In the genomic region with DNA sequence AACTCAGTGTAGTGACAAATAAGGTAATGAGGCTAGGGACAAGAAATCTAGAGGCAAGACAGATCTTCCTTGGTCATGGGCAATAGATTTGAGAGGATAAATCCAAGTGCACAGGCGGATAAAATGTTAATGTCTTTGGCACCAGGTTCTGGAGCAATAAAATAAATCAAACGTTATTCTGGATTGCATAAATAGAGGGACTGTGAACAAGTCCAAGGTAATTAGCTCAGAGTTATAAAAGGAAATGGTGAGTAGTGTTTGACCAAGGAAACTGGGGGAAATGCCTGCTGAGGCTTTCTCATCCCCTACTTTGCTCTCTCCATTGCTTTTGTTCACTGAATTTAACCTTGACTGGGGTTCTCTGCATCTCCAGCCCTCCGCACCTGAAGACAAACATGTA, we compare ENCODE assay signal across 18 cellular contexts.
DNase-seq lines count a peak whose midpoint lies in the region; TF ChIP-seq lines count a peak whose summit lies in the region.
"Had no signal": no experiment of that assay in that cellular context is flagged by ENCODE, and none has a peak within 500 bp of the region (broad histone marks: within the 10 kb centered on the region; RNA-seq: fewer than 3 reads in every experiment).

No MANE protein-coding gene starts in this region.

- peaks cover 5% of the 10 kb centered on the region for H3K27me3 Mint-ChIP-seq in activated T-helper 2 cell treated with anti-CD3 and anti-CD28 coated beads, Interferon-gamma antibody, Interleukin-2, Interleukin-4, amounts not matched to agents 10 μg/mL and 5 μg/mL and 100 μg/mL, durations not matched to agents 14 hours and 24 hours and 36 hours (ENCODE audit: low read depth)

- H3K27me3 ChIP-seq in Peyer's patch (no peaks in the 10 kb centered on the region), mucosa of rectum (ENCODE audit: control insufficient read depth in 2 of 2, insufficient read depth in 2 of 2, low read length in 2 of 2) (no peaks in the 10 kb centered on the region)
- H3K27me3 ChIP-seq: BLaER1, SJSA1 had no signal

- H3K36me3 ChIP-seq in Peyer's patch (no peaks in the 10 kb centered on the region), mucosa of rectum (ENCODE audit: control insufficient read depth in 2 of 2, insufficient read depth in 2 of 2, low read length in 2 of 2) (no peaks in the 10 kb centered on the region)
- H3K36me3 ChIP-seq: BLaER1, SJSA1 had no signal

- H3K4me3 ChIP-seq in Peyer's patch (no peak overlapping the region), mucosa of rectum (ENCODE audit: low read length in 2 of 2) (peak overlapping the region in 1 of 2 donors; percentile 20)
- H3K4me3 ChIP-seq: A549, BLaER1, SJSA1 had no signal

- no peak overlapping the region for H3K9ac ChIP-seq in mucosa of rectum (ENCODE audit: low read depth in 1 of 2, low read length in 2 of 2)
- H3K9ac ChIP-seq: BLaER1 had no signal

- H3K4me3 Mint-ChIP-seq in activated T-helper 2 cell treated with anti-CD3 and anti-CD28 coated beads, Interferon-gamma antibody, Interleukin-2, Interleukin-4, amounts not matched to agents 10 μg/mL and 5 μg/mL and 100 μg/mL, durations not matched to agents 14 hours and 24 hours and 36 hours (ENCODE audit: low read depth) = no peak overlapping the region
- H3K4me3 Mint-ChIP-seq: CD4-positive, alpha-beta memory T cell had no signal

- H3K27ac ChIP-seq in Peyer's patch (peak overlapping the region in 3 of 4 donors; percentile 10 to 55 (median 43)), mucosa of rectum (ENCODE audit: low read depth in 2 of 2, low read length in 2 of 2) (peak overlapping the region; percentile 32 to 48)
- H3K27ac ChIP-seq: A549, BLaER1, SJSA1 had no signal

- H3K4me1 Mint-ChIP-seq in activated T-helper 2 cell treated with anti-CD3 and anti-CD28 coated beads, Interferon-gamma antibody, Interleukin-2, Interleukin-4, amounts not matched to agents 10 μg/mL and 5 μg/mL and 100 μg/mL, durations not matched to agents 14 hours and 24 hours and 36 hours (ENCODE audit: low read depth) = peaks cover 4% of the 10 kb centered on the region
- H3K4me1 Mint-ChIP-seq: CD4-positive, alpha-beta memory T cell had no signal

- DNase-seq in DMS153 treated with DMSO at 0.1 percent for 48 hours (lab: John Stamatoyannopoulos, UW; ENCODE audit: unreplicated experiment) = peak; percentile 54
- DNase-seq in NCI-H2081 treated with DMSO at 0.1 percent for 48 hours (lab: John Stamatoyannopoulos, UW) = peak; percentile 33
- no peak for DNase-seq in Peyer's patch
- DNase-seq in activated T-helper 2 cell treated with anti-CD3 and anti-CD28 coated beads, Interferon-gamma antibody, Interleukin-2, Interleukin-4, amounts not matched to agents 10 μg/mL and 5 μg/mL and 100 μg/mL, durations not matched to agents 14 hours and 24 hours and 36 hours (ENCODE audit: low spot score) = no peak
- DNase-seq in activated effector memory CD4-positive, alpha-beta T cell treated with anti-CD3 and anti-CD28 coated beads, Interleukin-2, amount 50 U/mL, for 16 hours = no peak
- DNase-seq in NOMO-1 treated with DMSO at 0.1 percent for 48 hours (lab: John Stamatoyannopoulos, UW; ENCODE audit: unreplicated experiment) = no peak
- DNase-seq: CD4-positive, alpha-beta memory T cell; MM.1S; NCI-H1105; NCI-H187 treated with DMSO at 0.1 percent for 48 hours; NCI-H2171; NCI-H446 treated with DMSO at 0.1 percent for 48 hours; NCI-H774; PC-3 had no signal

- no peak for TF ChIP-seq POLR2A in Peyer's patch (IDR thresholded peaks at IDR 0.05)

- H3K9me3 Mint-ChIP-seq in activated T-helper 2 cell treated with anti-CD3 and anti-CD28 coated beads, Interferon-gamma antibody, Interleukin-2, Interleukin-4, amounts not matched to agents 10 μg/mL and 5 μg/mL and 100 μg/mL, durations not matched to agents 14 hours and 24 hours and 36 hours = no peaks in the 10 kb centered on the region

- no peak for TF ChIP-seq CTCF in Peyer's patch (IDR thresholded peaks at IDR 0.05)

- intact Hi-C loops in activated T-helper 2 cell treated with anti-CD3 and anti-CD28 coated beads, Interferon-gamma antibody, Interleukin-2, Interleukin-4, amounts not matched to agents 10 μg/mL and 5 μg/mL and 100 μg/mL, durations not matched to agents 14 hours and 24 hours and 36 hours (cut with micrococcal nuclease) = no loop called here

- H3K36me3 Mint-ChIP-seq in activated T-helper 2 cell treated with anti-CD3 and anti-CD28 coated beads, Interferon-gamma antibody, Interleukin-2, Interleukin-4, amounts not matched to agents 10 μg/mL and 5 μg/mL and 100 μg/mL, durations not matched to agents 14 hours and 24 hours and 36 hours (ENCODE audit: low read depth) = no peaks in the 10 kb centered on the region
- H3K36me3 Mint-ChIP-seq: CD4-positive, alpha-beta memory T cell had no signal

- no peak overlapping the region for H3K27ac Mint-ChIP-seq in activated T-helper 2 cell treated with anti-CD3 and anti-CD28 coated beads, Interferon-gamma antibody, Interleukin-2, Interleukin-4, amounts not matched to agents 10 μg/mL and 5 μg/mL and 100 μg/mL, durations not matched to agents 14 hours and 24 hours and 36 hours
- H3K27ac Mint-ChIP-seq: CD4-positive, alpha-beta memory T cell had no signal

- peaks cover 0 to 16% (median 0%) of the 10 kb centered on the region in 4 donors for H3K4me1 ChIP-seq in Peyer's patch
- peaks cover 21 to 33% of the 10 kb centered on the region in 2 donors for H3K4me1 ChIP-seq in mucosa of rectum (ENCODE audit: control insufficient read depth in 2 of 2, insufficient read depth in 2 of 2, low read length in 2 of 2)
- H3K4me1 ChIP-seq: A549, BLaER1, SJSA1 had no signal

- H3K9me3 ChIP-seq in Peyer's patch (no peaks in the 10 kb centered on the region), mucosa of rectum (ENCODE audit: control insufficient read depth in 2 of 2, low read length in 2 of 2) (no peaks in the 10 kb centered on the region)
- H3K9me3 ChIP-seq: A549, BLaER1, SJSA1 had no signal

Comparison
In these comparisons a context has a peak if more than half of its experiments do, and no peak if none do; other contexts are left out.
1. DNase-seq: peak in DMS153 treated with DMSO at 0.1 percent for 48 hours (single experiment) and NCI-H2081 treated with DMSO at 0.1 percent for 48 hours (single experiment); none in Peyer's patch (0 of 3), activated T-helper 2 cell treated with anti-CD3 and anti-CD28 coated beads, Interferon-gamma antibody, Interleukin-2, Interleukin-4, amounts not matched to agents 10 μg/mL and 5 μg/mL and 100 μg/mL, durations not matched to agents 14 hours and 24 hours and 36 hours (single experiment), activated effector memory CD4-positive, alpha-beta T cell treated with anti-CD3 and anti-CD28 coated beads, Interleukin-2, amount 50 U/mL, for 16 hours (single experiment) and NOMO-1 treated with DMSO at 0.1 percent for 48 hours (single experiment).